In the genomic region with DNA sequence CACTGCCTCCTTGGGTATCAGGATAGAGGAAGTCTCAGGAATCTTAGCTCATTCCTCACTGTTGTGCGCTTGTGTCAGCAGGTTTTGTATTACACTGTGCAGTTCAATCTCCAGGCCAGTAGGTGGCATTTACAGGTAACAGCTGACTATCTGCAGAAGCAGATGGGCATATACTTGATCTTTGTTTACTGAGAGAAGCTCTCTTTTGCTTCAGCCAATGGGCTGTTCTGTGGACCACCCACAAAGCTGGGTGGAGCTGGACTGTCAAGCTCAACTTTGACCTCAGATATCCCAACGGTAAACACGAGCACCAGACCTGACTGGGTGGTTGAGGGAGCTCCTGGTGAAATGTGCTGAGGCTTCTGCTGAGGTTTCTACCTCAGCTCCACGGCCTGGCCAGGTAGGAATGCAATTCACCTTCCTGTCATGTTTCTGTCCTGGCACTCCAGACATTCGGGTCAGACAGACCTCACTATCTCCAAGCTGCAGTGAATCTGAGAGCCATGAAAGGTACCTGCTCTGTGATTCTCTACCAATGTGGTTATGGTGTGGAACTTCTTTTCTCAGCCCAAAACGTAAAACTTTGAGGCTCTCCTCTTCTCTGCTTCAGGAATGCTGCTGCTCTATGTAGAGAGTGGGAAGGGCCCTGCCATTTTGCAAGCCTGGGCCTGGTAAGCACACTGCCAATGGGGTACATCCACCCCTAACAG, we compare ENCODE assay signal across 8 cellular contexts.
DNase-seq lines count a peak whose midpoint lies in the region; ATAC-seq and TF ChIP-seq lines count a peak whose summit lies in the region.

No MANE protein-coding gene starts in this region.

- H3K36me3 ChIP-seq in OCI-LY1 (ENCODE audit: insufficient read depth, low read length) (no peaks in the 10 kb centered on the region), mesenchymal stem cell (ENCODE audit: control insufficient read depth in 1 of 2, insufficient read depth in 2 of 2, low read depth in 1 of 2, low read length in 2 of 2) (no peaks in the 10 kb centered on the region)

- H3K4me2 ChIP-seq in OCI-LY1 (ENCODE audit: low read length) (no peak overlapping the region), mesenchymal stem cell (ENCODE audit: low read length, poor library complexity, severe bottlenecking) (no peak overlapping the region)

- H2AFZ ChIP-seq in OCI-LY1 (ENCODE audit: low read length) (no peak overlapping the region), mesenchymal stem cell (ENCODE audit: low read depth, low read length) (no peak overlapping the region)

- no peak overlapping the region for H4K8ac ChIP-seq in mesenchymal stem cell (ENCODE audit: low read length)

- H4K91ac ChIP-seq in mesenchymal stem cell (ENCODE audit: low read length): no peak overlapping the region

- H3K27me3 ChIP-seq in OCI-LY1 (ENCODE audit: insufficient read depth, low read length): no peaks in the 10 kb centered on the region
- H3K27me3 ChIP-seq in mesenchymal stem cell (ENCODE audit: control insufficient read depth in 1 of 2, insufficient read depth in 1 of 2, low read length in 2 of 2): no peaks in the 10 kb centered on the region

- peak overlapping the region in 1 of 2 experiments; percentile 48 for H3K18ac ChIP-seq in mesenchymal stem cell (ENCODE audit: low read depth in 1 of 2, low read length in 2 of 2)

- ATAC-seq in GM19328 (IDR thresholded peaks at IDR 0.05; ENCODE audit: unreplicated experiment) (peak; percentile 89), HG03159 (IDR thresholded peaks at IDR 0.05; ENCODE audit: unreplicated experiment) (peak; percentile 98)

- no peak overlapping the region for H3K23ac ChIP-seq in mesenchymal stem cell (ENCODE audit: low read length in 2 of 2)

- H3K79me1 ChIP-seq in mesenchymal stem cell (replicated peaks; ENCODE audit: low read length, poor library complexity, severe bottlenecking): no peaks in the 10 kb centered on the region

- DNase-seq in Daoy (ENCODE audit: low read depth) (peak; percentile 54), dedifferentiated amniotic fluid mesenchymal stem cell (ENCODE audit: extremely low spot score) (peak; percentile 25), mesenchymal stem cell (peak; percentile 49), activated gamma-delta T cell (lab: John Stamatoyannopoulos, UW) (no peak)
- DNase-seq in activated CD8-positive, alpha-beta memory T cell treated with anti-CD3 and anti-CD28 coated beads, Interleukin-2, amount 50 U/mL, for 48 hours: no peak

- H3K9me3 ChIP-seq in OCI-LY1 (ENCODE audit: low read length) (no peaks in the 10 kb centered on the region), mesenchymal stem cell (ENCODE audit: control insufficient read depth, low read length) (no peaks in the 10 kb centered on the region)

- H3K9ac ChIP-seq in OCI-LY1 (ENCODE audit: low read length): no peak overlapping the region
- no peak overlapping the region for H3K9ac ChIP-seq in mesenchymal stem cell (ENCODE audit: low read length)

- no peak overlapping the region for H2BK15ac ChIP-seq in mesenchymal stem cell (ENCODE audit: low read depth, poor library complexity, severe bottlenecking)

- H3K4me1 ChIP-seq in OCI-LY1 (ENCODE audit: insufficient read depth, low read length, severe bottlenecking) (no peaks in the 10 kb centered on the region), mesenchymal stem cell (ENCODE audit: control insufficient read depth, insufficient read depth, low read depth, low read length) (no peaks in the 10 kb centered on the region)

- H3K4me3 ChIP-seq in OCI-LY1 (ENCODE audit: low read depth, low read length, poor library complexity, severe bottlenecking): no peak overlapping the region
- H3K4me3 ChIP-seq in mesenchymal stem cell (ENCODE audit: insufficient read depth in 1 of 2, low read depth in 1 of 2, low read length in 2 of 2): no peak overlapping the region

- H3K14ac ChIP-seq in mesenchymal stem cell (ENCODE audit: low read length in 2 of 2): no peak overlapping the region

- no peaks in the 10 kb centered on the region for H4K20me1 ChIP-seq in OCI-LY1 (ENCODE audit: insufficient read depth, low read length)

- no peaks in the 10 kb centered on the region for H3K9me2 ChIP-seq in OCI-LY1 (ENCODE audit: low read depth, low read length)

- no peak overlapping the region for H2BK5ac ChIP-seq in mesenchymal stem cell (ENCODE audit: low read depth, low read length, poor library complexity, severe bottlenecking)

- no peak overlapping the region for H2BK120ac ChIP-seq in mesenchymal stem cell (ENCODE audit: low read depth, low read length)

- H2AK5ac ChIP-seq in mesenchymal stem cell (ENCODE audit: low read length, severe bottlenecking): no peak overlapping the region

- H3K27ac ChIP-seq in OCI-LY1 (ENCODE audit: low read depth, low read length, poor library complexity, severe bottlenecking) (no peak overlapping the region), mesenchymal stem cell (ENCODE audit: low read length, poor library complexity, severe bottlenecking) (no peak overlapping the region)

- peak; percentile 72 for TF ChIP-seq CTCF in OCI-LY1 (IDR thresholded peaks at IDR 0.05; ENCODE audit: low read length)

- no peak overlapping the region for H3K4ac ChIP-seq in mesenchymal stem cell (ENCODE audit: low read depth in 1 of 2, low read length in 2 of 2)

- H2BK12ac ChIP-seq in mesenchymal stem cell (ENCODE audit: low read length in 2 of 2): no peak overlapping the region

- no peaks in the 10 kb centered on the region for H3K79me2 ChIP-seq in OCI-LY1 (ENCODE audit: insufficient read depth, low read length)

- 64% methylated on average over 6 of the region's 6 CpGs for WGBS in mesenchymal stem cell

- H3F3A ChIP-seq in OCI-LY1 (ENCODE audit: insufficient read depth, low read length): no peaks in the 10 kb centered on the region

Comparison
In these comparisons a context has a peak if more than half of its experiments do, and no peak if none do; other contexts are left out.
1. DNase-seq: peak in Daoy (single experiment), dedifferentiated amniotic fluid mesenchymal stem cell (single experiment) and mesenchymal stem cell (single experiment); none in activated gamma-delta T cell (single experiment) and activated CD8-positive, alpha-beta memory T cell treated with anti-CD3 and anti-CD28 coated beads, Interleukin-2, amount 50 U/mL, for 48 hours (single experiment).